In genomic region chr12:53252349-53252916, GRCh38 we compare ENCODE assay signal across 8 cellular contexts. TPM values are rescaled to one million over a fixed set of nuclear protein-coding genes. Genes with fewer than 3 reads are reported as not detected.
DNase-seq lines count a peak whose midpoint lies in the region; ATAC-seq and TF ChIP-seq lines count a peak whose summit lies in the region.

No MANE protein-coding gene starts in this region.

- H3K27ac ChIP-seq in left ventricle myocardium inferior (replicated peaks) (peak overlapping the region; percentile 99), gastrocnemius medialis (peak overlapping the region; percentile 92 to 97 (median 94))

- no peaks in the 10 kb centered on the region for H3K27me3 Mint-ChIP-seq in activated T-helper 17 cell treated with anti-CD3 and anti-CD28 coated beads, Interleukin-2, amount 50 U/mL, for 72 hours

- CTCF ChIA-PET in GM10248 (lab: Yijun Ruan, JAX): interaction anchor here (0.9 to 7.1 kb wide), 10 partner anchors 11 to 100 kb away, joined by 3 to 69 read pairs (median 6); partner anchors contain the start of genes AAAS and ESPL1

- H3K27me3 ChIP-seq in left ventricle myocardium inferior (ENCODE audit: low read depth) (no peaks in the 10 kb centered on the region), gastrocnemius medialis (no peaks in the 10 kb centered on the region)

- peaks cover 32% of the 10 kb centered on the region for H3K36me3 Mint-ChIP-seq in activated T-helper 17 cell treated with anti-CD3 and anti-CD28 coated beads, Interleukin-2, amount 50 U/mL, for 72 hours (ENCODE audit: low read depth)

- POLR2A ChIA-PET in GM10248 (lab: Yijun Ruan, JAX): no interaction called here

- peak; percentile 6 for ATAC-seq in HG02588 (IDR thresholded peaks at IDR 0.05; ENCODE audit: unreplicated experiment)
- ATAC-seq in activated T-helper 17 cell treated with anti-CD3 and anti-CD28 coated beads, Interleukin-2, amount 50 U/mL, for 72 hours (replicated peaks): peak; percentile 29
- ATAC-seq in gastrocnemius medialis: peak in 1 of 2 donors; percentile 11
- no peak for ATAC-seq in GM18858 (IDR thresholded peaks at IDR 0.05; ENCODE audit: unreplicated experiment)

- in situ Hi-C loops in gastrocnemius medialis (cut with MboI; ENCODE audit: low sequenced_read_pairs in 4 of 4): no loop called here

- no peak; the same call in 1 of the 2 replicates for TF ChIP-seq CTCF in AG10803 (conservative IDR thresholded peaks at IDR 0.05; ENCODE audit: low read length)
- peak; percentile 22 for TF ChIP-seq CTCF in left ventricle myocardium inferior (IDR thresholded peaks at IDR 0.05; ENCODE audit: borderline replicate concordance)
- TF ChIP-seq CTCF in gastrocnemius medialis (IDR thresholded peaks at IDR 0.05 in 4 of 5, conservative IDR thresholded peaks at IDR 0.05 in 1 of 5): peak in 1 of 5 experiments; percentile 42
- no peak for TF ChIP-seq CTCF in GM10248 (IDR thresholded peaks at IDR 0.05; ENCODE audit: control extremely low read depth, extremely low read depth, low read depth, missing control alignments)

- TF ChIP-seq POLR2A in gastrocnemius medialis (IDR thresholded peaks at IDR 0.05): no peak

- peaks cover 24% of the 10 kb centered on the region for H3K36me3 ChIP-seq in left ventricle myocardium inferior
- H3K36me3 ChIP-seq in gastrocnemius medialis: peaks cover 0 to 9% of the 10 kb centered on the region in 2 donors

- peak overlapping the region; percentile 82 for H3K4me3 ChIP-seq in AG10803 (ENCODE audit: low read length)
- H3K4me3 ChIP-seq in left ventricle myocardium inferior: peak overlapping the region; percentile 98
- H3K4me3 ChIP-seq in gastrocnemius medialis: peak overlapping the region; percentile 67 to 85 (median 71)

- H3K9me3 ChIP-seq in left ventricle myocardium inferior (replicated peaks): no peaks in the 10 kb centered on the region
- no peaks in the 10 kb centered on the region for H3K9me3 ChIP-seq in gastrocnemius medialis

- intact Hi-C loops in left ventricle myocardium inferior (cut with micrococcal nuclease): no loop called here
- intact Hi-C loops in gastrocnemius medialis (cut with DNase I; ENCODE audit: low total_unique reads): loop anchor here (1.0 to 5.0 kb wide), 4 partner anchors 16 to 73 kb away; partner anchors contain the start of genes CSAD, ESPL1, MYG1 and PFDN5

- no peaks in the 10 kb centered on the region for H3K9me3 Mint-ChIP-seq in activated T-helper 17 cell treated with anti-CD3 and anti-CD28 coated beads, Interleukin-2, amount 50 U/mL, for 72 hours

- H3K4me3 Mint-ChIP-seq in activated T-helper 17 cell treated with anti-CD3 and anti-CD28 coated beads, Interleukin-2, amount 50 U/mL, for 72 hours: peak overlapping the region; percentile 94

- peak overlapping the region; percentile 93 for H3K27ac Mint-ChIP-seq in activated T-helper 17 cell treated with anti-CD3 and anti-CD28 coated beads, Interleukin-2, amount 50 U/mL, for 72 hours

- DNase-seq in AG10803 (ENCODE audit: low read depth) (peak; percentile 18), left ventricle myocardium inferior (peak; percentile 23), gastrocnemius medialis (no peak), hippocampal formation (lab: John Stamatoyannopoulos, UW) (no peak), GM10248 (ENCODE audit: extremely low spot score) (no peak)

- H3K4me1 ChIP-seq in left ventricle myocardium inferior (peaks cover 36% of the 10 kb centered on the region), gastrocnemius medialis (peaks cover 16 to 17% of the 10 kb centered on the region in 2 donors)

- H3K4me1 Mint-ChIP-seq in activated T-helper 17 cell treated with anti-CD3 and anti-CD28 coated beads, Interleukin-2, amount 50 U/mL, for 72 hours: peaks cover 23% of the 10 kb centered on the region

RNA-seq across cellular contexts. Expression of gene ESPL1, which starts 15.7 kb away (rescaled TPM):
- 10 to 100 TPM; 80.1 to 92.1 TPM for total RNA-seq in activated T-helper 17 cell treated with anti-CD3 and anti-CD28 coated beads, Interleukin-2, amount 50 U/mL, for 72 hours
- total RNA-seq in left ventricle myocardium inferior (0.36 TPM), gastrocnemius medialis (under 1 TPM in 3 of 4 donors, not detected in 1; 0.20 to 0.44 (median 0.24) TPM)

RNA-seq across cellular contexts. Expression of gene RARG, which starts 20.4 kb away (rescaled TPM):
- total RNA-seq in activated T-helper 17 cell treated with anti-CD3 and anti-CD28 coated beads, Interleukin-2, amount 50 U/mL, for 72 hours: 10 to 100 TPM; 28.5 to 58.3 TPM
- total RNA-seq in left ventricle myocardium inferior: 14.9 TPM
- 1 to 10 TPM; 4.2 to 5.8 (median 4.9) TPM for total RNA-seq in gastrocnemius medialis

RNA-seq across cellular contexts. Expression of gene PFDN5, which starts 42.9 kb away (rescaled TPM):
- 100 to 1,000 TPM; 250 to 347 TPM for total RNA-seq in activated T-helper 17 cell treated with anti-CD3 and anti-CD28 coated beads, Interleukin-2, amount 50 U/mL, for 72 hours
- 399 TPM for total RNA-seq in left ventricle myocardium inferior
- total RNA-seq in gastrocnemius medialis: 100 to 1,000 TPM; 341 to 464 (median 358) TPM

RNA-seq across cellular contexts. Expression of gene ITGB7, which starts 45.4 kb away (rescaled TPM):
- 100 to 1,000 TPM; 183 to 187 TPM for total RNA-seq in activated T-helper 17 cell treated with anti-CD3 and anti-CD28 coated beads, Interleukin-2, amount 50 U/mL, for 72 hours
- total RNA-seq in left ventricle myocardium inferior: 1.1 TPM
- total RNA-seq in gastrocnemius medialis: under 1 TPM in 2 of 4 donors, not detected in 2; 0.73 to 0.81 TPM

RNA-seq across cellular contexts. Expression of gene MYG1, which starts 47.1 kb away (rescaled TPM):
- total RNA-seq in activated T-helper 17 cell treated with anti-CD3 and anti-CD28 coated beads, Interleukin-2, amount 50 U/mL, for 72 hours: 10 to 100 TPM; 48.7 to 76.5 TPM
- 34.8 TPM for total RNA-seq in left ventricle myocardium inferior
- total RNA-seq in gastrocnemius medialis: 10 to 100 TPM; 43.4 to 51.0 (median 46.0) TPM

Comparison
In these comparisons a context has a peak if more than half of its experiments do, and no peak if none do; other contexts are left out.
1. DNase-seq: peak in AG10803 (single experiment) and left ventricle myocardium inferior (single experiment); none in gastrocnemius medialis (0 of 2), hippocampal formation (0 of 2) and GM10248 (single experiment).
2. RNA of gene ESPL1, which starts 15.7 kb away (total RNA-seq): 80.1 to 92.1 TPM in activated T-helper 17 cell treated with anti-CD3 and anti-CD28 coated beads, Interleukin-2, amount 50 U/mL, for 72 hours; 0.36 TPM in left ventricle myocardium inferior (single experiment) and 0.20 to 0.44 TPM in gastrocnemius medialis; every median in the first group is over 10 times any median in the second.
3. Peak in every context shown above with its lines, with median percentiles within 50 percentile points of each other: H3K4me3 ChIP-seq.